ENCODE assay signal across 30 cellular contexts in the genomic region with DNA sequence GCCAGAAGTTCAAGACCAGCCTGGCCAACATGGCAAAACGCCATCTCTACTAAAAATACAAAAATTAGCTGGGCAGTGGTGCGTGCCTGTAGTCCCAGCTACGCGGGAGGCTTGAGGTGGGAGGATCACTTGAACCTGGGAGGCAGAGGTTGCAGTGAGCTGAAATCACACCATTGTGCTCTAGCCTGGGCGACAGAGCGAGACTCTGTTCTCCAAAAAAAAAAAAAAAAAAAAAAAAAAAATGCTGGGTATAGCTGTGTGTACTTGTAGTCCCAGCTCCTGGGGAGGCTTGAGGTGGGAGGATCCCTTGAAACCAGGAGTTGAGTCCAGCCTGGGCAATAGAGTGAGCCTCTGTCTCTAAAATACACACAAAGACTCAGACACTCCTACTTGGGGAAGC. TPM values are rescaled to one million over a fixed set of nuclear protein-coding genes. Genes with fewer than 3 reads are reported as not detected.
DNase-seq lines count a peak whose midpoint lies in the region; ATAC-seq lines count a peak whose summit lies in the region.
"Had no signal": no experiment of that assay in that cellular context is flagged by ENCODE, and none has a peak within 500 bp of the region (broad histone marks: within the 10 kb centered on the region; RNA-seq: fewer than 3 reads in every experiment).

No MANE protein-coding gene starts in this region.

- no peak overlapping the region for H3K27ac ChIP-seq in Karpas-422 (ENCODE audit: low read length)
- H3K27ac ChIP-seq: SK-N-MC, suprapubic skin had no signal

- peak overlapping the region; percentile 77 for H3K27ac Mint-ChIP-seq in activated T-cell treated with anti-CD3 and anti-CD28 coated beads, Interleukin-2, amount 50 U/mL, for 24 hours
- peak overlapping the region in 4 of 6 donors; percentile 11 to 74 (median 38) for H3K27ac Mint-ChIP-seq in immature natural killer cell
- peak overlapping the region; percentile 51 for H3K27ac Mint-ChIP-seq in stimulated activated naive B cell treated with anti-CD40 and anti-IgM and Interleukin-4, amounts not matched to agents 10 μg/mL and 1 μg/mL and 100 μg/mL, for 72 hours
- H3K27ac Mint-ChIP-seq: progenitor cell of endocrine pancreas had no signal

- H3K36me3 Mint-ChIP-seq in activated T-cell treated with anti-CD3 and anti-CD28 coated beads, Interleukin-2, amount 50 U/mL, for 24 hours (ENCODE audit: low read depth): peaks cover 67% of the 10 kb centered on the region
- H3K36me3 Mint-ChIP-seq in immature natural killer cell: peaks cover 18 to 38% (median 21%) of the 10 kb centered on the region in 3 donors
- peaks cover 35 to 53% of the 10 kb centered on the region in 2 donors for H3K36me3 Mint-ChIP-seq in stimulated activated naive B cell treated with anti-CD40 and anti-IgM and Interleukin-4, amounts not matched to agents 10 μg/mL and 1 μg/mL and 100 μg/mL, for 72 hours

- peaks cover 54% of the 10 kb centered on the region for H3K4me1 Mint-ChIP-seq in activated T-cell treated with anti-CD3 and anti-CD28 coated beads, Interleukin-2, amount 50 U/mL, for 24 hours (ENCODE audit: low read depth)
- H3K4me1 Mint-ChIP-seq in immature natural killer cell: peaks cover 4 to 7% of the 10 kb centered on the region in 2 donors
- H3K4me1 Mint-ChIP-seq in stimulated activated naive B cell treated with anti-CD40 and anti-IgM and Interleukin-4, amounts not matched to agents 10 μg/mL and 1 μg/mL and 100 μg/mL, for 72 hours: peaks cover 10 to 17% of the 10 kb centered on the region in 2 donors

- no peaks in the 10 kb centered on the region for H4K20me1 ChIP-seq in Karpas-422 (ENCODE audit: insufficient read depth, low read depth, low read length)

- ATAC-seq in stimulated activated naive B cell treated with anti-CD40 and anti-IgM and Interleukin-4, amounts not matched to agents 10 μg/mL and 1 μg/mL and 100 μg/mL, for 72 hours (replicated peaks): no peak
- ATAC-seq: GM12878, left lung, PC-3, sciatic nerve had no signal

- no peak overlapping the region for H3K9ac ChIP-seq in Karpas-422 (ENCODE audit: low read length)

- no peaks in the 10 kb centered on the region for H3K27me3 Mint-ChIP-seq in activated T-cell treated with anti-CD3 and anti-CD28 coated beads, Interleukin-2, amount 50 U/mL, for 24 hours
- no peaks in the 10 kb centered on the region for H3K27me3 Mint-ChIP-seq in immature natural killer cell (ENCODE audit: low read depth in 3 of 3)
- H3K27me3 Mint-ChIP-seq in stimulated activated naive B cell treated with anti-CD40 and anti-IgM and Interleukin-4, amounts not matched to agents 10 μg/mL and 1 μg/mL and 100 μg/mL, for 72 hours: no peaks in the 10 kb centered on the region
- H3K27me3 Mint-ChIP-seq: progenitor cell of endocrine pancreas had no signal

- H3K36me3 ChIP-seq in Karpas-422 (ENCODE audit: insufficient read depth, low read length): peaks cover 44% of the 10 kb centered on the region

- no peak overlapping the region for H3K4me3 ChIP-seq in Karpas-422 (ENCODE audit: low read length)
- H3K4me3 ChIP-seq: GM12878, left lung, SK-N-MC, suprapubic skin had no signal

- no peaks in the 10 kb centered on the region for H3K9me3 Mint-ChIP-seq in activated T-cell treated with anti-CD3 and anti-CD28 coated beads, Interleukin-2, amount 50 U/mL, for 24 hours
- H3K9me3 Mint-ChIP-seq in immature natural killer cell: no peaks in the 10 kb centered on the region
- H3K9me3 Mint-ChIP-seq in stimulated activated naive B cell treated with anti-CD40 and anti-IgM and Interleukin-4, amounts not matched to agents 10 μg/mL and 1 μg/mL and 100 μg/mL, for 72 hours: peaks cover 0 to 4% of the 10 kb centered on the region in 2 donors
- H3K9me3 Mint-ChIP-seq: activated naive CD4-positive, alpha-beta T cell treated with anti-CD3 and anti-CD28 coated beads for 36 hours had no signal

- no peak for DNase-seq in activated T-cell treated with anti-CD3 and anti-CD28 coated beads, Interleukin-2, amount 50 U/mL, for 24 hours
- DNase-seq in activated T-cell treated with anti-CD3 and anti-CD28 coated beads, Interleukin-2, amount 50 U/mL, for 1 hour: no peak
- DNase-seq in Karpas-422 (peak; percentile 37), immature natural killer cell (no peak), NCI-H1105 treated with DMSO at 0.1 percent for 48 hours (lab: John Stamatoyannopoulos, UW) (no peak), NCI-H2107 (lab: John Stamatoyannopoulos, UW) (no peak), hippocampal formation (lab: John Stamatoyannopoulos, UW) (no peak)
- no peak for DNase-seq in stimulated activated naive B cell treated with anti-CD40 and anti-IgM and Interleukin-4, amounts not matched to agents 10 μg/mL and 1 μg/mL and 100 μg/mL, for 72 hours
- DNase-seq: 8988T; activated CD4-positive, alpha-beta T cell treated with anti-CD3 and anti-CD28 coated beads, Interleukin-2, amount 50 U/mL, for 48 hours; activated CD8-positive, alpha-beta memory T cell treated with anti-CD3 and anti-CD28 coated beads, Interleukin-2, amount 50 U/mL, for 4 hours; activated naive CD4-positive, alpha-beta T cell treated with anti-CD3 and anti-CD28 coated beads for 36 hours; DMS153; KG1; left lung; mesenchymal stem cell; MM.1S; NCI-H1417; NCI-H2081; NCI-H2227 treated with DMSO at 0.1 percent for 48 hours; NCI-H526; NK-92 treated with Interleukin-12 subunit alpha and Interleukin-12 subunit beta, amount 100 ng/mL, for 24 hours; stimulated activated CD4-positive, alpha-beta T cell treated with anti-CD3 and anti-CD28 coated beads, Interleukin-12 subunit alpha, Interleukin-12 subunit beta, amount 100 ng/mL, for 4 hours; stimulated activated CD4-positive, alpha-beta T cell treated with anti-CD3 and anti-CD28 coated beads, Interleukin-2, amount 100 ng/mL, for 48 hours had no signal

- H3K9me3 ChIP-seq in Karpas-422 (ENCODE audit: low read length): no peaks in the 10 kb centered on the region
- H3K9me3 ChIP-seq: left lung, suprapubic skin had no signal

- no peaks in the 10 kb centered on the region for H3K27me3 ChIP-seq in Karpas-422 (ENCODE audit: low read length)
- H3K27me3 ChIP-seq: left lung, suprapubic skin had no signal

- no peaks in the 10 kb centered on the region for H3K4me1 ChIP-seq in Karpas-422 (ENCODE audit: low read length)
- H3K4me1 ChIP-seq: suprapubic skin had no signal

- no peak overlapping the region for H3K4me3 Mint-ChIP-seq in activated T-cell treated with anti-CD3 and anti-CD28 coated beads, Interleukin-2, amount 50 U/mL, for 24 hours
- no peak overlapping the region for H3K4me3 Mint-ChIP-seq in immature natural killer cell
- no peak overlapping the region for H3K4me3 Mint-ChIP-seq in stimulated activated naive B cell treated with anti-CD40 and anti-IgM and Interleukin-4, amounts not matched to agents 10 μg/mL and 1 μg/mL and 100 μg/mL, for 72 hours
- H3K4me3 Mint-ChIP-seq: activated naive CD4-positive, alpha-beta T cell treated with anti-CD3 and anti-CD28 coated beads for 36 hours had no signal

- H3K4me2 ChIP-seq in Karpas-422 (ENCODE audit: low read depth, low read length, poor library complexity, severe bottlenecking): no peak overlapping the region

- peaks cover 3% of the 10 kb centered on the region; the same call in 1 of the 2 replicates for H3K79me2 ChIP-seq in Karpas-422 (ENCODE audit: low read length)

- H2AFZ ChIP-seq in Karpas-422 (ENCODE audit: low read length): no peak overlapping the region

- H3K9me2 ChIP-seq in Karpas-422 (replicated peaks; ENCODE audit: insufficient read depth, low read length): no peaks in the 10 kb centered on the region

RNA-seq across cellular contexts. Expression of a gene that starts 32.0 kb away (rescaled TPM):
- total RNA-seq in Karpas-422 (2014; rRNA removed; shearing (Covaris generic); ENCODE audit: low replicate concordance): 236 and 248 TPM in 2 replicates
- polyA plus RNA-seq in immature natural killer cell: 100 to 1,000 TPM; 118 to 123 (median 120) TPM
